Comparison of ENCODE assay signal across 10 cellular contexts in the genomic region with DNA sequence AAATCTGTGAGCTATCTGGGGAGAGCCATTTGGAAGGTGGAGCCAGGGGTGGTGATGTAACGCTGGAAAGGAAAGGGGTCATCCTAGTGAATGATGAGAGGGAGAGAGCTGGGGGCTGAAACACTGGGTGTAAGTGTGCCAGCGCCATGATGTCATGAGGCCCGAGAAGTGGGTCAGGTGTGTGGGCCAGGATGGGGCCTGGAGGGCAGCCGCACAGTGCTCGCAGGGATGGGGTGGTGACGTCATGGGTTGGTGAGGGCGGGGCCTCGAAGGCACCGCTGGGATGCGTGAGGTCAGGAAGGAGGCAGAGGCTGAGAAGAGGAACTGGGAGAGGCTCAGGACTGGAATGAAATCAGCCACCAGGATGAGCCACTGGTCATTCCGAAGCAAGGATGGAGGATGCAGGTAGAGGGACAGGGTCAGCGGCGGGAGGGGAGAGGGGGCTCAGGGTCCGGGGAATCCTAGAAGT. TPM values are rescaled to one million over a fixed set of nuclear protein-coding genes. Genes with fewer than 3 reads are reported as not detected.
DNase-seq lines count a peak whose midpoint lies in the region; ATAC-seq and TF ChIP-seq lines count a peak whose summit lies in the region.
"Had no signal": no experiment of that assay in that cellular context is flagged by ENCODE, and none has a peak within 500 bp of the region (broad histone marks: within the 10 kb centered on the region; RNA-seq: fewer than 3 reads in every experiment).

No MANE protein-coding gene starts in this region.

- H3K9me3 ChIP-seq in NT2/D1 (ENCODE audit: insufficient read depth, low read length) (no peaks in the 10 kb centered on the region), A673 (ENCODE audit: low read depth, low read length, poor library complexity, severe bottlenecking) (no peaks in the 10 kb centered on the region), vagina (no peaks in the 10 kb centered on the region)
- H3K9me3 ChIP-seq: HAP-1 had no signal

- H3K36me3 ChIP-seq in NT2/D1 (ENCODE audit: insufficient read depth, insufficient read length, low read length) (peaks cover 15% of the 10 kb centered on the region), A673 (ENCODE audit: insufficient read depth, low read length, poor library complexity, severe bottlenecking) (no peaks in the 10 kb centered on the region), vagina (no peaks in the 10 kb centered on the region)
- H3K36me3 ChIP-seq: HAP-1 had no signal

- no peak for TF ChIP-seq POLR2A in vagina (IDR thresholded peaks at IDR 0.05)

- H3K27me3 ChIP-seq in NT2/D1 (ENCODE audit: insufficient read depth, insufficient read length) = peaks cover 4% of the 10 kb centered on the region
- H3K27me3 ChIP-seq in A673 (replicated peaks; ENCODE audit: insufficient read depth, low read depth, low read length, poor library complexity) = no peaks in the 10 kb centered on the region
- H3K27me3 ChIP-seq in vagina = no peaks in the 10 kb centered on the region

- POLR2A ChIA-PET in activated CD4-positive, alpha-beta T cell treated with anti-CD3 and anti-CD28 coated beads for 36 hours (lab: Charles Lee) = no interaction called here
- POLR2A ChIA-PET in A673 (lab: Charles Lee; ENCODE audit: low non-redundant PET) = no interaction called here

- peaks cover 16% of the 10 kb centered on the region for H3K36me3 Mint-ChIP-seq in activated CD4-positive, alpha-beta T cell treated with anti-CD3 and anti-CD28 coated beads for 36 hours (ENCODE audit: low read depth)

- H3K4me1 Mint-ChIP-seq in activated CD4-positive, alpha-beta T cell treated with anti-CD3 and anti-CD28 coated beads for 36 hours = peaks cover 31% of the 10 kb centered on the region

- BruUV-seq in A673 (replicated peaks; lab: Mats Ljungman, UMichigan) = no TSS peak

- no peak overlapping the region for H3K9ac ChIP-seq in NT2/D1 (ENCODE audit: insufficient read length, low read depth)

- peak; percentile 53 for DNase-seq in activated CD4-positive, alpha-beta T cell treated with anti-CD3 and anti-CD28 coated beads for 36 hours
- DNase-seq in activated CD4-positive, alpha-beta T cell treated with anti-CD3 and anti-CD28 coated beads, Interleukin-2, amount 50 U/mL, for 1 hour = no peak
- DNase-seq in NT2/D1 (ENCODE audit: low read depth, low spot score) (no peak), epithelial cell of esophagus (ENCODE audit: low read depth) (peak; percentile 42), retina (peak; percentile 77), A673 (ENCODE audit: low spot score) (no peak), vagina (ENCODE audit: extremely low spot score in 2 of 2) (no peak)

- no peaks in the 10 kb centered on the region for H3K9me3 Mint-ChIP-seq in activated CD4-positive, alpha-beta T cell treated with anti-CD3 and anti-CD28 coated beads for 36 hours (ENCODE audit: low read depth)

- no peak for ATAC-seq in activated CD4-positive, alpha-beta T cell treated with anti-CD3 and anti-CD28 coated beads for 36 hours
- no peak for ATAC-seq in HG03460 (IDR thresholded peaks at IDR 0.05; ENCODE audit: unreplicated experiment)

- H3K4me3 ChIP-seq in NT2/D1 (ENCODE audit: insufficient read length, low read depth) = peak overlapping the region; percentile 43
- no peak overlapping the region for H3K4me3 ChIP-seq in epithelial cell of esophagus (ENCODE audit: low read length)
- no peak overlapping the region for H3K4me3 ChIP-seq in A673 (ENCODE audit: low read depth, low read length, poor library complexity, severe bottlenecking)
- H3K4me3 ChIP-seq in vagina = peak overlapping the region in 1 of 2 donors; percentile 13
- H3K4me3 ChIP-seq: HAP-1 had no signal

- intact Hi-C loops in activated CD4-positive, alpha-beta T cell treated with anti-CD3 and anti-CD28 coated beads for 36 hours (cut with DNase I, micrococcal nuclease) = no loop called here
- intact Hi-C loops in A673 (cut with micrococcal nuclease; ENCODE audit: unreplicated experiment) = no loop called here
- intact Hi-C loops in vagina (cut with DNase I) = loop anchor here (10.0 kb wide), 1 partner anchor 85 kb away; the partner anchor contains the start of gene NANOS2

- CTCF ChIA-PET in activated CD4-positive, alpha-beta T cell treated with anti-CD3 and anti-CD28 coated beads for 36 hours (lab: Charles Lee) = interaction anchor here (0.6 to 1.0 kb wide), 2 partner anchors 10 to 96 kb away, joined by 4 read pairs; no protein-coding TSS in a partner anchor
- CTCF ChIA-PET in A673 (lab: Charles Lee) = no interaction called here

- H3K27ac ChIP-seq in A673 (ENCODE audit: low read depth, low read length, poor library complexity, severe bottlenecking) (no peak overlapping the region), vagina (no peak overlapping the region)

- no peak for TF ChIP-seq CTCF in epithelial cell of esophagus (IDR thresholded peaks at IDR 0.05; ENCODE audit: insufficient read depth, low read depth, low read length, missing control alignments)
- TF ChIP-seq CTCF in A673 (conservative IDR thresholded peaks at IDR 0.05; ENCODE audit: low read depth, low read length) = no peak
- TF ChIP-seq CTCF in vagina (IDR thresholded peaks at IDR 0.05) = no peak

- H3K4me1 ChIP-seq in NT2/D1 (ENCODE audit: insufficient read depth, insufficient read length) (peaks cover 11% of the 10 kb centered on the region), A673 (ENCODE audit: insufficient read depth, low read length, poor library complexity, severe bottlenecking) (peaks cover 12% of the 10 kb centered on the region), vagina (peaks cover 33% of the 10 kb centered on the region)
- H3K4me1 ChIP-seq: HAP-1 had no signal

- H3K27ac Mint-ChIP-seq in activated CD4-positive, alpha-beta T cell treated with anti-CD3 and anti-CD28 coated beads for 36 hours = no peak overlapping the region

- H3K27me3 Mint-ChIP-seq in activated CD4-positive, alpha-beta T cell treated with anti-CD3 and anti-CD28 coated beads for 36 hours = peaks cover 5% of the 10 kb centered on the region

- H3K4me3 Mint-ChIP-seq in activated CD4-positive, alpha-beta T cell treated with anti-CD3 and anti-CD28 coated beads for 36 hours = peak overlapping the region; percentile 29

RNA-seq across cellular contexts. Expression of gene CCDC61, which starts 4.4 kb away (rescaled TPM):
- total RNA-seq in activated CD4-positive, alpha-beta T cell treated with anti-CD3 and anti-CD28 coated beads for 36 hours = 10 to 100 TPM; 22.4 to 26.2 TPM
- total RNA-seq in A673 (2021) = 15.4 and 16.5 TPM in 2 replicates
- 36.3 TPM for total RNA-seq in vagina

RNA-seq across cellular contexts. Expression of gene PGLYRP1, which starts 23.2 kb away (rescaled TPM):
- not detected for total RNA-seq in activated CD4-positive, alpha-beta T cell treated with anti-CD3 and anti-CD28 coated beads for 36 hours
- total RNA-seq in A673 (2021) (not detected in 2 replicates), vagina (not detected)
- total RNA-seq: SK-MEL-5 had no signal

RNA-seq across cellular contexts. Expression of gene NOVA2, which starts 26.0 kb away (rescaled TPM):
- total RNA-seq in activated CD4-positive, alpha-beta T cell treated with anti-CD3 and anti-CD28 coated beads for 36 hours = under 1 TPM; 0.02 to 0.09 TPM
- total RNA-seq in A673 (2021) (not detected in 2 replicates), vagina (1.5 TPM)

RNA-seq across cellular contexts. Expression of gene IGFL4, which starts 41.1 kb away (rescaled TPM):
- not detected for total RNA-seq in activated CD4-positive, alpha-beta T cell treated with anti-CD3 and anti-CD28 coated beads for 36 hours
- total RNA-seq in A673 (2021) (not detected in 2 replicates), vagina (not detected)

Comparison
In these comparisons a context has a peak if more than half of its experiments do, and no peak if none do; other contexts are left out.
1. DNase-seq: peak in activated CD4-positive, alpha-beta T cell treated with anti-CD3 and anti-CD28 coated beads for 36 hours (single experiment), epithelial cell of esophagus (single experiment) and retina (single experiment); none in activated CD4-positive, alpha-beta T cell treated with anti-CD3 and anti-CD28 coated beads, Interleukin-2, amount 50 U/mL, for 1 hour (single experiment), NT2/D1 (single experiment), A673 (single experiment) and vagina (0 of 2).